ENCODE assay signal across 20 cellular contexts in the genomic region with DNA sequence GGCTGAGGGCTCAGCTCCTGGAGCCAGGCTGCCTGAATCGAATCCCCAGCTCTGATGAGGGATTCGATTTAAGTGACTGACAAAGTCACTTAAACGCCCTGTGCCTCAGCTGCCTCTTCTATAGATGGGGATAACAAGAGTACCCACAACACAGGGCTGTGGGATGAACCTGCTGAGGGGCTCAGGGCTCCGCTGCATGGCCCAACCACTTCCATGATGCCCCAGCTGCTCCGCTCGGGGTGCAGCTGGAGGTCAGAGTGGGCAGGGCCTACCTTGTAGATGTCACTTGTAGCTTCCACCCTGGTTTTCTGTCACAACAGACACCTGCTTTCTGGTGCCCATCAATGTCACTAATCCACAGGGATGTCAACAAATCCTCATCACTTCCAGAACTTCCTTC. TPM values are rescaled to one million over a fixed set of nuclear protein-coding genes. Genes with fewer than 3 reads are reported as not detected.
DNase-seq lines count a peak whose midpoint lies in the region; ATAC-seq and TF ChIP-seq lines count a peak whose summit lies in the region.
"Had no signal": no experiment of that assay in that cellular context is flagged by ENCODE, and none has a peak within 500 bp of the region (broad histone marks: within the 10 kb centered on the region; RNA-seq: fewer than 3 reads in every experiment).

No MANE protein-coding gene starts in this region.

- no peaks in the 10 kb centered on the region for H3K27me3 Mint-ChIP-seq in CD4-positive, alpha-beta T cell
- H3K27me3 Mint-ChIP-seq in T-helper 17 cell, result no peaks in the 10 kb centered on the region
- H3K27me3 Mint-ChIP-seq in naive thymus-derived CD8-positive, alpha-beta T cell, result no peaks in the 10 kb centered on the region

- H3K27ac ChIP-seq in BLaER1 treated with 17β-estradiol and CSF1 and Interleukin-3, amounts not matched to agents 10 nM and 100 nM, result peak overlapping the region in 2 of 11 experiments; percentile 8 to 25; a peak in 1 of 22 replicates
- no peak overlapping the region for H3K27ac ChIP-seq in CD4-positive, alpha-beta T cell (ENCODE audit: low read depth, low read length)

- no peaks in the 10 kb centered on the region for H3K27me3 ChIP-seq in BLaER1 treated with 17β-estradiol and CSF1 and Interleukin-3, amounts not matched to agents 10 nM and 100 nM
- H3K27me3 ChIP-seq in CD4-positive, alpha-beta T cell (ENCODE audit: control insufficient read depth, insufficient read depth, low read length), result no peaks in the 10 kb centered on the region
- H3K27me3 ChIP-seq: MG63, Peyer's patch had no signal

- peaks cover 95% of the 10 kb centered on the region for H3K4me1 Mint-ChIP-seq in CD4-positive, alpha-beta T cell (ENCODE audit: low read depth)
- H3K4me1 Mint-ChIP-seq in T-helper 17 cell, result peaks cover 78% of the 10 kb centered on the region
- peaks cover 46 to 94% (median 91%) of the 10 kb centered on the region in 4 donors for H3K4me1 Mint-ChIP-seq in naive thymus-derived CD8-positive, alpha-beta T cell

- H3K9me3 ChIP-seq in BLaER1 treated with 17β-estradiol and CSF1 and Interleukin-3, amounts not matched to agents 10 nM and 100 nM (replicated peaks in 1 of 11), result no peaks in the 10 kb centered on the region
- H3K9me3 ChIP-seq in CD4-positive, alpha-beta T cell (ENCODE audit: control insufficient read depth, low read length), result no peaks in the 10 kb centered on the region
- H3K9me3 ChIP-seq in T-helper 17 cell (ENCODE audit: control insufficient read depth, low read length, poor library complexity, severe bottlenecking), result no peaks in the 10 kb centered on the region
- H3K9me3 ChIP-seq: MG63, Peyer's patch had no signal

- ATAC-seq in CD4-positive, alpha-beta T cell (ENCODE audit: poor library complexity), result peak; percentile 35
- no peak for ATAC-seq in T-helper 17 cell
- peak; percentile 56 to 89 for ATAC-seq in naive thymus-derived CD8-positive, alpha-beta T cell
- no peak for ATAC-seq in GM21529 (IDR thresholded peaks at IDR 0.05; ENCODE audit: unreplicated experiment)
- ATAC-seq: GM12878, GM23338, HCT116 had no signal

- H3K36me3 ChIP-seq in BLaER1 treated with 17β-estradiol and CSF1 and Interleukin-3, amounts not matched to agents 10 nM and 100 nM, result peaks cover 31 to 64% (median 49%) of the 10 kb centered on the region in 11 experiments
- H3K36me3 ChIP-seq: MG63 had no signal

- H3K9me3 Mint-ChIP-seq in CD4-positive, alpha-beta T cell, result no peaks in the 10 kb centered on the region
- no peaks in the 10 kb centered on the region for H3K9me3 Mint-ChIP-seq in naive thymus-derived CD8-positive, alpha-beta T cell
- H3K9me3 Mint-ChIP-seq: GM23338 had no signal

- H3K4me3 Mint-ChIP-seq in CD4-positive, alpha-beta T cell, result peak overlapping the region; percentile 35
- H3K4me3 Mint-ChIP-seq in T-helper 17 cell, result no peak overlapping the region
- peak overlapping the region in 6 of 10 donors; percentile 7 to 54 (median 48) for H3K4me3 Mint-ChIP-seq in naive thymus-derived CD8-positive, alpha-beta T cell
- H3K4me3 Mint-ChIP-seq: GM23338 had no signal

- intact Hi-C loops in CD4-positive, alpha-beta T cell (cut with DNase I, micrococcal nuclease), result no loop called here

- CTCF ChIA-PET in CD4-positive, alpha-beta T cell (lab: Charles Lee), result interaction anchor here (1.0 kb wide), 1 partner anchor 92 kb away, joined by 4 read pairs; no protein-coding TSS in a partner anchor

- TF ChIP-seq CTCF in CD4-positive, alpha-beta T cell (IDR thresholded peaks at IDR 0.05), result no peak
- TF ChIP-seq CTCF in GM13977 (IDR thresholded peaks at IDR 0.05; ENCODE audit: extremely low read depth, insufficient read depth, missing control alignments), result no peak

- H3K36me3 Mint-ChIP-seq in CD4-positive, alpha-beta T cell (ENCODE audit: low read depth), result peaks cover 34% of the 10 kb centered on the region
- peaks cover 7% of the 10 kb centered on the region for H3K36me3 Mint-ChIP-seq in T-helper 17 cell (ENCODE audit: low read depth)
- H3K36me3 Mint-ChIP-seq in naive thymus-derived CD8-positive, alpha-beta T cell, result peaks cover 0 to 31% (median 3%) of the 10 kb centered on the region in 3 donors

- no peak for DNase-seq in CD4-positive, alpha-beta T cell
- no peak for DNase-seq in T-helper 17 cell
- peak in 4 of 10 donors; percentile 15 to 42 (median 24) for DNase-seq in naive thymus-derived CD8-positive, alpha-beta T cell
- no peak for DNase-seq in stimulated activated CD4-positive, alpha-beta T cell treated with anti-CD3 and anti-CD28 coated beads, Interleukin-4, amount 100 ng/mL, for 1 hour
- no peak for DNase-seq in GM13977 (ENCODE audit: low spot score)
- DNase-seq: AML-193, Calu3, EL, IMR-90, Karpas-422, MG63, NCI-H1048, NCI-H1436 treated with DMSO at 0.1 percent for 48 hours, NCI-H2029 had no signal

- peak overlapping the region in 6 of 11 experiments; percentile 13 to 91 (median 22); a peak in 6 of 22 replicates for H3K4me2 ChIP-seq in BLaER1 treated with 17β-estradiol and CSF1 and Interleukin-3, amounts not matched to agents 10 nM and 100 nM
- H3K4me2 ChIP-seq: GM23338 had no signal

- no peak overlapping the region for H3K4me3 ChIP-seq in BLaER1 treated with 17β-estradiol and CSF1 and Interleukin-3, amounts not matched to agents 10 nM and 100 nM
- H3K4me3 ChIP-seq: GM12878, GM23338, MG63, Peyer's patch had no signal

- no peak overlapping the region for H3K9ac ChIP-seq in BLaER1 treated with 17β-estradiol and CSF1 and Interleukin-3, amounts not matched to agents 10 nM and 100 nM

- in situ Hi-C loops in GM13977 (cut with MboI; ENCODE audit: low pct_unique_long_range_greater_than_20kb, low sequenced_read_pairs, unreplicated experiment), result no loop called here

- H3K4me1 ChIP-seq in BLaER1 treated with 17β-estradiol and CSF1 and Interleukin-3, amounts not matched to agents 10 nM and 100 nM, result peaks cover 52 to 65% (median 58%) of the 10 kb centered on the region in 10 experiments

- peak overlapping the region; percentile 64 for H3K27ac Mint-ChIP-seq in CD4-positive, alpha-beta T cell
- peak overlapping the region; percentile 98 for H3K27ac Mint-ChIP-seq in T-helper 17 cell
- peak overlapping the region in 9 of 10 donors; percentile 15 to 77 (median 58) for H3K27ac Mint-ChIP-seq in naive thymus-derived CD8-positive, alpha-beta T cell

- POLR2A ChIA-PET in CD4-positive, alpha-beta T cell (lab: Charles Lee), result interaction anchor here (1.1 kb wide), 1 partner anchor 19 kb away, joined by 3 read pairs; no protein-coding TSS in a partner anchor
- POLR2A ChIA-PET in naive thymus-derived CD8-positive, alpha-beta T cell (lab: Charles Lee), result no interaction called here

- peaks cover 86 to 100% (median 100%) of the 10 kb centered on the region in 11 experiments for H4K20me1 ChIP-seq in BLaER1 treated with 17β-estradiol and CSF1 and Interleukin-3, amounts not matched to agents 10 nM and 100 nM

RNA-seq across cellular contexts. Expression of a gene that starts 39.2 kb away (rescaled TPM):
- total RNA-seq in CD4-positive, alpha-beta T cell, result 10 to 100 TPM; 82.3 to 85.2 TPM
- total RNA-seq in T-helper 17 cell, result 100 to 1,000 TPM; 134 to 163 TPM
- 100 to 1,000 TPM; 110 to 121 TPM for total RNA-seq in naive thymus-derived CD8-positive, alpha-beta T cell
- 10 to 100 TPM; 22.7 to 66.6 (median 37.3) TPM for polyA plus RNA-seq in naive thymus-derived CD8-positive, alpha-beta T cell

Comparison
In these comparisons a context has a peak if more than half of its experiments do, and no peak if none do; other contexts are left out.
1. ATAC-seq: peak in CD4-positive, alpha-beta T cell (single experiment) and naive thymus-derived CD8-positive, alpha-beta T cell (2 of 2); none in T-helper 17 cell (single experiment) and GM21529 (single experiment).
2. Peak in every context shown above with its lines, with median percentiles within 50 percentile points of each other: H3K27ac Mint-ChIP-seq.